Comparison of ENCODE assay signal across 8 cellular contexts in the genomic region with DNA sequence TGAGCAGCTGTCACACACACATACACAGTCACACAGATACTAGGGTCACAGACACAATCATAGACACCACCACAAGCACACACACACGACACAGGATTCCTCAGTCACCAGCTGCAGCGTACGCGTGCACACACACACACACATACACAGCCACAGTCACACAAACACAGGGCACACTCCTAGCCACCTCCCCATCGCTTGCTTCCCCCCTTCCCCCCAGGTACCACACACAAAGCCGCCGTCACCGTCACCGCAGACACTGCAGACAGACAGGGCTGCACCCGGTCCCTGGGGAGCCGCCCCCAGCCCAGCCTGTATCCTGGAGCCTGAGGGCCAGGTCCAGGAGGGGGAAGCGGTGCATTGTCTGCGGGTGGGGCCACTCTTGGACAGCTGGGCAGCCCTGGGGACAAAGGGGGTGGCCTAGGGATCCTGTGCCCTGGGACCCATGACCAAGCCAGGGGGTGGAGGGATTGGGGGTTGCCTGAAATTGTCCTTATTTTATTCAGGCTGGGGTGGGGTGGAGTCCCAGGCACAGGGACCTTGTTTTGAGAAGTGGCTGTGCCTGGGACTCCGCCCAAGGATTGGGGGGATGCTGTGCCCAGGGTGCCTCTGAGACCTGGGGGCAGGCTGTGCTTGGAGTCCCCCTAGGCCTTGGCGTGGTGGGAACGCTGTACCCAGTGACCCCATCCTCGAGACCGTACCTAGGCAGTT. TPM values are rescaled to one million over a fixed set of nuclear protein-coding genes. Genes with fewer than 3 reads are reported as not detected.
DNase-seq lines count a peak whose midpoint lies in the region; ATAC-seq and TF ChIP-seq lines count a peak whose summit lies in the region.

No MANE protein-coding gene starts in this region.

- no peaks in the 10 kb centered on the region for H3K9me3 Mint-ChIP-seq in activated CD4-positive, alpha-beta T cell treated with anti-CD3 and anti-CD28 coated beads, Interleukin-2, amount 10 ng/mL, durations not matched to agents 24 days and 14 days

- no peak for TF ChIP-seq CTCF in WERI-Rb-1 (IDR thresholded peaks at IDR 0.05; ENCODE audit: low read depth, low read length)

- no peaks in the 10 kb centered on the region for H3K27me3 Mint-ChIP-seq in activated CD4-positive, alpha-beta T cell treated with anti-CD3 and anti-CD28 coated beads, Interleukin-2, amount 10 ng/mL, durations not matched to agents 24 days and 14 days

- intact Hi-C loops in activated CD4-positive, alpha-beta T cell treated with anti-CD3 and anti-CD28 coated beads, Interleukin-2, amount 10 ng/mL, durations not matched to agents 24 days and 14 days (cut with micrococcal nuclease), result loop anchor here (1.0 kb wide), 1 partner anchor 26 kb away; no protein-coding TSS in a partner anchor

- peaks cover 21% of the 10 kb centered on the region for H3K36me3 Mint-ChIP-seq in activated CD4-positive, alpha-beta T cell treated with anti-CD3 and anti-CD28 coated beads, Interleukin-2, amount 10 ng/mL, durations not matched to agents 24 days and 14 days (ENCODE audit: low read depth)

- no peaks in the 10 kb centered on the region for H3K9me3 ChIP-seq in WERI-Rb-1 (ENCODE audit: severe bottlenecking)

- no peak for ATAC-seq in stimulated activated naive CD8-positive, alpha-beta T cell treated with anti-CD3 and anti-CD28 coated beads, Interleukin-15, Interleukin-2, amounts not matched to agents 100 U/mL and 50 U/mL, for 24 hours
- no peak for ATAC-seq in GM21576 (IDR thresholded peaks at IDR 0.05; ENCODE audit: unreplicated experiment)
- ATAC-seq in GM18498 (IDR thresholded peaks at IDR 0.05; ENCODE audit: unreplicated experiment), result no peak

- H3K27ac ChIP-seq in WERI-Rb-1, result peak overlapping the region; percentile 99

- no peak for DNase-seq in activated CD4-positive, alpha-beta T cell treated with anti-CD3 and anti-CD28 coated beads, Interleukin-2, amount 10 ng/mL, durations not matched to agents 24 days and 14 days
- DNase-seq in activated CD4-positive, alpha-beta T cell treated with anti-CD3 and anti-CD28 coated beads, Interleukin-2, amount 50 U/mL, for 4 hours, result no peak
- DNase-seq in WERI-Rb-1 (peak; percentile 53), hepatic stellate cell (ENCODE audit: low spot score) (peak; percentile 64)
- peak; percentile 46 for DNase-seq in stimulated activated naive CD8-positive, alpha-beta T cell treated with anti-CD3 and anti-CD28 coated beads, Interleukin-15, Interleukin-2, amounts not matched to agents 100 U/mL and 50 U/mL, for 24 hours
- DNase-seq in stimulated activated CD4-positive, alpha-beta T cell treated with anti-CD3 and anti-CD28 coated beads, Interleukin-2, amount 100 ng/mL, for 48 hours, result no peak

- H3K36me3 ChIP-seq in WERI-Rb-1, result peaks cover 32% of the 10 kb centered on the region

- H3K4me1 Mint-ChIP-seq in activated CD4-positive, alpha-beta T cell treated with anti-CD3 and anti-CD28 coated beads, Interleukin-2, amount 10 ng/mL, durations not matched to agents 24 days and 14 days, result peaks cover 4% of the 10 kb centered on the region

- H3K4me3 ChIP-seq in WERI-Rb-1 (ENCODE audit: low read depth, low read length), result peak overlapping the region; percentile 76

- H3K27me3 ChIP-seq in WERI-Rb-1 (ENCODE audit: insufficient read depth, low read depth, severe bottlenecking), result no peaks in the 10 kb centered on the region

- no peak overlapping the region for H3K27ac Mint-ChIP-seq in activated CD4-positive, alpha-beta T cell treated with anti-CD3 and anti-CD28 coated beads, Interleukin-2, amount 10 ng/mL, durations not matched to agents 24 days and 14 days

- H3K4me3 Mint-ChIP-seq in activated CD4-positive, alpha-beta T cell treated with anti-CD3 and anti-CD28 coated beads, Interleukin-2, amount 10 ng/mL, durations not matched to agents 24 days and 14 days, result peak overlapping the region; percentile 56

RNA-seq across cellular contexts. Expression of a gene that starts 1.0 kb away (rescaled TPM):
- total RNA-seq in activated CD4-positive, alpha-beta T cell treated with anti-CD3 and anti-CD28 coated beads, Interleukin-2, amount 10 ng/mL, durations not matched to agents 24 days and 14 days, result 18.9 and 24.2 TPM in 2 replicates

RNA-seq across cellular contexts. Expression of a gene that starts 27.2 kb away (rescaled TPM):
- 32.5 and 33.4 TPM in 2 replicates for total RNA-seq in activated CD4-positive, alpha-beta T cell treated with anti-CD3 and anti-CD28 coated beads, Interleukin-2, amount 10 ng/mL, durations not matched to agents 24 days and 14 days

RNA-seq across cellular contexts. Expression of a gene that starts 27.4 kb away (rescaled TPM):
- total RNA-seq in activated CD4-positive, alpha-beta T cell treated with anti-CD3 and anti-CD28 coated beads, Interleukin-2, amount 10 ng/mL, durations not matched to agents 24 days and 14 days, result 7.7 and 8.6 TPM in 2 replicates

Comparison
In these comparisons a context has a peak if more than half of its experiments do, and no peak if none do; other contexts are left out.
1. DNase-seq: peak in WERI-Rb-1 (single experiment), hepatic stellate cell (single experiment) and stimulated activated naive CD8-positive, alpha-beta T cell treated with anti-CD3 and anti-CD28 coated beads, Interleukin-15, Interleukin-2, amounts not matched to agents 100 U/mL and 50 U/mL, for 24 hours (single experiment); none in activated CD4-positive, alpha-beta T cell treated with anti-CD3 and anti-CD28 coated beads, Interleukin-2, amount 10 ng/mL, durations not matched to agents 24 days and 14 days (single experiment), activated CD4-positive, alpha-beta T cell treated with anti-CD3 and anti-CD28 coated beads, Interleukin-2, amount 50 U/mL, for 4 hours (0 of 2) and stimulated activated CD4-positive, alpha-beta T cell treated with anti-CD3 and anti-CD28 coated beads, Interleukin-2, amount 100 ng/mL, for 48 hours (0 of 2).